36 cellular contexts compared by ENCODE assay signal in genomic region chr6:92667843-92668242, GRCh38.
DNase-seq lines count a peak whose midpoint lies in the region; ATAC-seq and TF ChIP-seq lines count a peak whose summit lies in the region.
"Had no signal": no experiment of that assay in that cellular context is flagged by ENCODE, and none has a peak within 500 bp of the region (broad histone marks: within the 10 kb centered on the region; RNA-seq: fewer than 3 reads in every experiment).

No MANE protein-coding gene starts in this region.

- no peak for TF ChIP-seq POLR2A in breast epithelium (IDR thresholded peaks at IDR 0.05)
- TF ChIP-seq POLR2A in upper lobe of left lung (IDR thresholded peaks at IDR 0.05) = no peak

- no peaks in the 10 kb centered on the region for H3K36me3 ChIP-seq in breast epithelium
- no peaks in the 10 kb centered on the region for H3K36me3 ChIP-seq in smooth muscle cell (ENCODE audit: low read depth)
- H3K36me3 ChIP-seq in upper lobe of left lung = no peaks in the 10 kb centered on the region
- H3K36me3 ChIP-seq: prostate gland, SJSA1 had no signal

- peak overlapping the region; percentile 25 for H3K4me3 Mint-ChIP-seq in MCF 10A (ENCODE audit: unreplicated experiment)
- H3K4me3 Mint-ChIP-seq in endothelial cell (ENCODE audit: unreplicated experiment) = no peak overlapping the region
- H3K4me3 Mint-ChIP-seq: activated CD4-positive, alpha-beta T cell treated with anti-CD3 and anti-CD28 coated beads for 36 hours; activated CD8-positive, alpha-beta T cell treated with anti-CD3 and anti-CD28 coated beads, Interleukin-2, amount 10 ng/mL, durations not matched to agents 7 days and 5 days; effector memory CD8-positive, alpha-beta T cell; naive B cell; stimulated activated effector memory CD8-positive, alpha-beta T cell treated with anti-CD3 and anti-CD28 coated beads, Interleukin-12 subunit alpha, Interleukin-12 subunit beta, amount 100 ng/mL, for 72 hours; type B pancreatic cell had no signal

- no peak overlapping the region for H3K9ac ChIP-seq in smooth muscle cell (ENCODE audit: low read depth)

- H3K9me3 ChIP-seq in breast epithelium (peaks cover 0 to 2% of the 10 kb centered on the region in 2 donors), right cardiac atrium (ENCODE audit: control insufficient read depth, low read length) (no peaks in the 10 kb centered on the region), smooth muscle cell (replicated peaks; ENCODE audit: low read depth) (no peaks in the 10 kb centered on the region), upper lobe of left lung (no peaks in the 10 kb centered on the region)
- H3K9me3 ChIP-seq: Caco-2, prostate gland, SJSA1 had no signal

- TF ChIP-seq EP300 in upper lobe of left lung (IDR thresholded peaks at IDR 0.05) = no peak

- ATAC-seq in right cardiac atrium (peak; percentile 72 to 89), GM19328 (IDR thresholded peaks at IDR 0.05; ENCODE audit: unreplicated experiment) (no peak), upper lobe of left lung (ENCODE audit: low FRiP score in 2 of 2) (no peak)
- ATAC-seq: activated CD4-positive, alpha-beta T cell treated with anti-CD3 and anti-CD28 coated beads for 36 hours; activated CD8-positive, alpha-beta T cell treated with anti-CD3 and anti-CD28 coated beads, Interleukin-2, amount 10 ng/mL, durations not matched to agents 7 days and 5 days; activated naive CD4-positive, alpha-beta T cell treated with anti-CD3 and anti-CD28 coated beads, Interleukin-2, amount 50 U/mL, for 72 hours; effector memory CD8-positive, alpha-beta T cell; HepG2; stimulated activated effector memory CD8-positive, alpha-beta T cell treated with anti-CD3 and anti-CD28 coated beads, Interleukin-12 subunit alpha, Interleukin-12 subunit beta, amount 100 ng/mL, for 72 hours had no signal

- H2AFZ ChIP-seq in smooth muscle cell (ENCODE audit: low read depth) = peak overlapping the region; percentile 76

- no TSS peak for BruUV-seq in MCF 10A (replicated peaks; lab: Mats Ljungman, UMichigan)

- no peaks in the 10 kb centered on the region for H4K20me1 ChIP-seq in smooth muscle cell (ENCODE audit: low read depth)

- intact Hi-C loops in MCF 10A (cut with micrococcal nuclease) (no loop called here), breast epithelium (cut with DNase I; ENCODE audit: low total_unique reads) (no loop called here), right cardiac atrium (cut with DNase I) (no loop called here)

- no peak overlapping the region for H3K27ac Mint-ChIP-seq in MCF 10A (ENCODE audit: low read depth, unreplicated experiment)
- peak overlapping the region; percentile 10 for H3K27ac Mint-ChIP-seq in endothelial cell (ENCODE audit: unreplicated experiment)
- H3K27ac Mint-ChIP-seq: activated CD4-positive, alpha-beta T cell treated with anti-CD3 and anti-CD28 coated beads for 36 hours; activated CD8-positive, alpha-beta T cell treated with anti-CD3 and anti-CD28 coated beads, Interleukin-2, amount 10 ng/mL, durations not matched to agents 7 days and 5 days; activated naive CD4-positive, alpha-beta T cell treated with anti-CD3 and anti-CD28 coated beads, Interleukin-2, amount 50 U/mL, for 72 hours; activated T-helper 2 cell treated with anti-CD3 and anti-CD28 coated beads, Interferon-gamma antibody, Interleukin-2, Interleukin-4, amounts not matched to agents 10 μg/mL and 5 μg/mL and 100 μg/mL, durations not matched to agents 14 hours and 24 hours and 36 hours; effector memory CD8-positive, alpha-beta T cell; stimulated activated effector memory CD8-positive, alpha-beta T cell treated with anti-CD3 and anti-CD28 coated beads, Interleukin-12 subunit alpha, Interleukin-12 subunit beta, amount 100 ng/mL, for 72 hours; type B pancreatic cell had no signal

- no peaks in the 10 kb centered on the region for H3K4me1 ChIP-seq in breast epithelium
- H3K4me1 ChIP-seq in right cardiac atrium (ENCODE audit: control insufficient read depth, insufficient read depth, low read length) = no peaks in the 10 kb centered on the region
- H3K4me1 ChIP-seq in smooth muscle cell (ENCODE audit: low read depth) = no peaks in the 10 kb centered on the region
- no peaks in the 10 kb centered on the region for H3K4me1 ChIP-seq in upper lobe of left lung
- H3K4me1 ChIP-seq: Caco-2, prostate gland, SJSA1 had no signal

- H3K4me1 Mint-ChIP-seq in MCF 10A (ENCODE audit: insufficient read depth, unreplicated experiment) (peaks cover 8% of the 10 kb centered on the region), endothelial cell (ENCODE audit: unreplicated experiment) (no peaks in the 10 kb centered on the region)
- H3K4me1 Mint-ChIP-seq: activated CD4-positive, alpha-beta T cell treated with anti-CD3 and anti-CD28 coated beads for 36 hours; naive B cell; stimulated activated effector memory CD8-positive, alpha-beta T cell treated with anti-CD3 and anti-CD28 coated beads, Interleukin-12 subunit alpha, Interleukin-12 subunit beta, amount 100 ng/mL, for 72 hours had no signal

- POLR2A ChIA-PET in MCF 10A (lab: Yijun Ruan, JAX) (no interaction called here), RWPE1 (lab: Yijun Ruan, JAX; ENCODE audit: low non-redundant PET) (no interaction called here)

- H3K27me3 ChIP-seq in breast epithelium (no peaks in the 10 kb centered on the region), right cardiac atrium (ENCODE audit: control insufficient read depth, insufficient read depth) (no peaks in the 10 kb centered on the region), smooth muscle cell (ENCODE audit: low read depth) (no peaks in the 10 kb centered on the region), upper lobe of left lung (no peaks in the 10 kb centered on the region)
- H3K27me3 ChIP-seq: SJSA1 had no signal

- no peak overlapping the region for H3K4me3 ChIP-seq in breast epithelium
- peak overlapping the region; percentile 26 for H3K4me3 ChIP-seq in right cardiac atrium (ENCODE audit: low read length)
- peak overlapping the region; percentile 1 for H3K4me3 ChIP-seq in smooth muscle cell
- H3K4me3 ChIP-seq in upper lobe of left lung = no peak overlapping the region
- H3K4me3 ChIP-seq: prostate gland, SJSA1 had no signal

- WGBS in right cardiac atrium = 15% methylated on average over 5 of the region's 5 CpGs
- WGBS in smooth muscle cell (ENCODE audit: low lambda C conversion rate) = 16% methylated on average over 5 of the region's 5 CpGs
- WGBS in upper lobe of left lung, 2 donors = 57 to 76% methylated on average over 5 of the region's 5 CpGs

- CTCF ChIA-PET in MCF 10A (lab: Yijun Ruan, JAX) (no interaction called here), RWPE1 (lab: Yijun Ruan, JAX) (no interaction called here)

- H3K27ac ChIP-seq in breast epithelium = no peak overlapping the region
- no peak overlapping the region for H3K27ac ChIP-seq in right cardiac atrium (ENCODE audit: low read length)
- H3K27ac ChIP-seq in smooth muscle cell (ENCODE audit: low read depth) = no peak overlapping the region
- H3K27ac ChIP-seq in upper lobe of left lung = no peak overlapping the region
- H3K27ac ChIP-seq in RWPE1 = no peak overlapping the region
- H3K27ac ChIP-seq: 22Rv1, C4-2B, prostate gland, SJSA1, VCaP had no signal

- H3K27me3 Mint-ChIP-seq in MCF 10A (ENCODE audit: insufficient read depth, unreplicated experiment) (peaks cover 8% of the 10 kb centered on the region), endothelial cell (ENCODE audit: unreplicated experiment) (no peaks in the 10 kb centered on the region)
- H3K27me3 Mint-ChIP-seq: activated CD4-positive, alpha-beta T cell treated with anti-CD3 and anti-CD28 coated beads for 36 hours; effector memory CD8-positive, alpha-beta T cell; naive B cell; type B pancreatic cell had no signal

- DNase-seq in MCF 10A (ENCODE audit: unreplicated experiment) (no peak), breast epithelium (ENCODE audit: low spot score in 2 of 2) (no peak), endothelial cell (ENCODE audit: low spot score) (no peak), right cardiac atrium (no peak), smooth muscle cell (lab: John Stamatoyannopoulos, UW; ENCODE audit: unreplicated experiment) (no peak), upper lobe of left lung (no peak), RWPE1 (ENCODE audit: low spot score) (no peak)
- DNase-seq: activated CD4-positive, alpha-beta T cell treated with anti-CD3 and anti-CD28 coated beads for 36 hours; activated CD8-positive, alpha-beta T cell treated with anti-CD3 and anti-CD28 coated beads, Interleukin-2, amount 10 ng/mL, durations not matched to agents 7 days and 5 days; Caco-2; caudate nucleus; cortex of kidney; DMS79; effector memory CD8-positive, alpha-beta T cell; foreskin melanocyte; GDM1; HCEC 1CT; hippocampal formation; Karpas-422; naive B cell; NCI-H1436; NCI-H345; NCI-H774; nucleus accumbens; T1000 had no signal

- no peaks in the 10 kb centered on the region for H3K9me3 Mint-ChIP-seq in MCF 10A (ENCODE audit: unreplicated experiment)
- H3K9me3 Mint-ChIP-seq in endothelial cell (ENCODE audit: unreplicated experiment) = no peaks in the 10 kb centered on the region
- H3K9me3 Mint-ChIP-seq: type B pancreatic cell had no signal

- H3K36me3 Mint-ChIP-seq in MCF 10A (ENCODE audit: insufficient read depth, unreplicated experiment) = no peaks in the 10 kb centered on the region
- H3K36me3 Mint-ChIP-seq in endothelial cell (ENCODE audit: low read depth, unreplicated experiment) = no peaks in the 10 kb centered on the region
- H3K36me3 Mint-ChIP-seq: naive B cell; stimulated activated effector memory CD8-positive, alpha-beta T cell treated with anti-CD3 and anti-CD28 coated beads, Interleukin-12 subunit alpha, Interleukin-12 subunit beta, amount 100 ng/mL, for 72 hours; type B pancreatic cell had no signal

- TF ChIP-seq CTCF in MCF 10A (IDR thresholded peaks at IDR 0.05; ENCODE audit: unreplicated experiment) (no peak), breast epithelium (IDR thresholded peaks at IDR 0.05) (no peak), endothelial cell (IDR thresholded peaks at IDR 0.05; ENCODE audit: unreplicated experiment) (no peak), smooth muscle cell (IDR thresholded peaks at IDR 0.05; ENCODE audit: borderline replicate concordance, insufficient read depth, poor library complexity, severe bottlenecking) (no peak), upper lobe of left lung (IDR thresholded peaks at IDR 0.05) (no peak), RWPE1 (conservative IDR thresholded peaks at IDR 0.05; ENCODE audit: low read depth) (no peak)

- H3K79me2 ChIP-seq in smooth muscle cell (ENCODE audit: low read depth) = no peaks in the 10 kb centered on the region

- H3K4me2 ChIP-seq in smooth muscle cell = peak overlapping the region; percentile 71

- H3F3A ChIP-seq in smooth muscle cell (ENCODE audit: low read depth) = no peaks in the 10 kb centered on the region

Comparison
In these comparisons a context has a peak if more than half of its experiments do, and no peak if none do; other contexts are left out.
1. H3K4me3 ChIP-seq: peak in right cardiac atrium (single experiment) and smooth muscle cell (single experiment); none in breast epithelium (0 of 3) and upper lobe of left lung (0 of 4).
2. ATAC-seq: peak in right cardiac atrium (2 of 2); none in GM19328 (single experiment) and upper lobe of left lung (0 of 2).